ENCODE assay signal across 29 cellular contexts in genomic region chr5:5800801-5801761, GRCh38.
"Had no signal": no experiment of that assay in that cellular context is flagged by ENCODE, and none has a peak within 500 bp of the region (broad histone marks: within the 10 kb centered on the region; RNA-seq: fewer than 3 reads in every experiment).

No MANE protein-coding gene starts in this region.

- H3K9me3 Mint-ChIP-seq: activated naive CD8-positive, alpha-beta T cell treated with anti-CD3 and anti-CD28 coated beads, Interleukin-2, amount 50 U/mL, for 24 hours; memory B cell; T-helper 1 cell treated with Interleukin-12 subunit alpha and Interleukin-12 subunit beta and Interleukin-4 antibody, amounts not matched to agents 30 μg/mL and 1 μg/mL, for 36 hours had no signal

- H3K79me2 ChIP-seq: hepatocyte had no signal

- H3K27me3 ChIP-seq: hepatocyte, sigmoid colon, testis, transverse colon, vagina had no signal

- H2AFZ ChIP-seq: hepatocyte had no signal

- H3K27ac ChIP-seq: hepatocyte, sigmoid colon, testis, transverse colon, vagina, VCaP had no signal

- H3K27ac Mint-ChIP-seq: activated naive CD8-positive, alpha-beta T cell treated with anti-CD3 and anti-CD28 coated beads, Interleukin-2, amount 50 U/mL, for 24 hours; memory B cell; naive thymus-derived CD4-positive, alpha-beta T cell; T-helper 1 cell treated with Interleukin-12 subunit alpha and Interleukin-12 subunit beta and Interleukin-4 antibody, amounts not matched to agents 30 μg/mL and 1 μg/mL, for 36 hours had no signal

- ATAC-seq: activated naive CD8-positive, alpha-beta T cell treated with anti-CD3 and anti-CD28 coated beads, Interleukin-2, amount 50 U/mL, for 24 hours; esophagus mucosa; naive thymus-derived CD4-positive, alpha-beta T cell had no signal

- H3K36me3 ChIP-seq: sigmoid colon, transverse colon, vagina had no signal

- DNase-seq: activated CD4-positive, alpha-beta T cell treated with anti-CD3 and anti-CD28 coated beads for 4 hours; activated CD4-positive, alpha-beta T cell treated with anti-CD3 and anti-CD28 coated beads, Interleukin-2, amount 50 U/mL, for 48 hours; activated CD8-positive, alpha-beta memory T cell treated with anti-CD3 and anti-CD28 coated beads, Interleukin-2, amount 50 U/mL, for 4 hours; activated gamma-delta T cell; activated naive CD4-positive, alpha-beta T cell treated with anti-CD3 and anti-CD28 coated beads, Interleukin-2, amount 50 U/mL, for 16 hours; activated naive CD8-positive, alpha-beta T cell treated with anti-CD3 and anti-CD28 coated beads, Interleukin-2, amount 50 U/mL, for 24 hours; activated T-cell treated with anti-CD3 and anti-CD28 coated beads, Interleukin-2, amount 50 U/mL, for 1 hour; amygdala; central memory CD4-positive, alpha-beta T cell; foreskin melanocyte; islet precursor cell; midbrain; naive thymus-derived CD4-positive, alpha-beta T cell; sigmoid colon; SK-N-SH; stimulated activated CD4-positive, alpha-beta T cell treated with anti-CD3 and anti-CD28 coated beads, Interleukin-15, amount 100 ng/mL, for 24 hours; stimulated activated CD4-positive, alpha-beta T cell treated with anti-CD3 and anti-CD28 coated beads, Interleukin-2, amount 100 ng/mL, for 24 hours; stimulated activated naive CD4-positive, alpha-beta T cell; SW 1271; T-helper 9 cell; testis; transverse colon had no signal

- H3K36me3 Mint-ChIP-seq: memory B cell; naive thymus-derived CD4-positive, alpha-beta T cell had no signal

- H3K4me1 ChIP-seq: testis, transverse colon, vagina had no signal

- H3K9ac ChIP-seq: SK-N-SH had no signal

- H3K4me2 ChIP-seq: hepatocyte, SK-N-SH, smooth muscle cell had no signal

- H3K4me3 Mint-ChIP-seq: activated naive CD8-positive, alpha-beta T cell treated with anti-CD3 and anti-CD28 coated beads, Interleukin-2, amount 50 U/mL, for 24 hours; memory B cell; naive thymus-derived CD4-positive, alpha-beta T cell; T-helper 1 cell treated with Interleukin-12 subunit alpha and Interleukin-12 subunit beta and Interleukin-4 antibody, amounts not matched to agents 30 μg/mL and 1 μg/mL, for 36 hours had no signal

- H3K4me3 ChIP-seq: hepatocyte, sigmoid colon, smooth muscle cell, testis, transverse colon, vagina had no signal

- H3K9me3 ChIP-seq: sigmoid colon, SK-N-SH, testis, transverse colon, vagina had no signal

- H3K27me3 Mint-ChIP-seq: activated naive CD8-positive, alpha-beta T cell treated with anti-CD3 and anti-CD28 coated beads, Interleukin-2, amount 50 U/mL, for 24 hours; memory B cell had no signal

- H3K4me1 Mint-ChIP-seq: activated naive CD8-positive, alpha-beta T cell treated with anti-CD3 and anti-CD28 coated beads, Interleukin-2, amount 50 U/mL, for 24 hours; memory B cell; naive thymus-derived CD4-positive, alpha-beta T cell had no signal
